8 cellular contexts compared by ENCODE assay signal in the genomic region with DNA sequence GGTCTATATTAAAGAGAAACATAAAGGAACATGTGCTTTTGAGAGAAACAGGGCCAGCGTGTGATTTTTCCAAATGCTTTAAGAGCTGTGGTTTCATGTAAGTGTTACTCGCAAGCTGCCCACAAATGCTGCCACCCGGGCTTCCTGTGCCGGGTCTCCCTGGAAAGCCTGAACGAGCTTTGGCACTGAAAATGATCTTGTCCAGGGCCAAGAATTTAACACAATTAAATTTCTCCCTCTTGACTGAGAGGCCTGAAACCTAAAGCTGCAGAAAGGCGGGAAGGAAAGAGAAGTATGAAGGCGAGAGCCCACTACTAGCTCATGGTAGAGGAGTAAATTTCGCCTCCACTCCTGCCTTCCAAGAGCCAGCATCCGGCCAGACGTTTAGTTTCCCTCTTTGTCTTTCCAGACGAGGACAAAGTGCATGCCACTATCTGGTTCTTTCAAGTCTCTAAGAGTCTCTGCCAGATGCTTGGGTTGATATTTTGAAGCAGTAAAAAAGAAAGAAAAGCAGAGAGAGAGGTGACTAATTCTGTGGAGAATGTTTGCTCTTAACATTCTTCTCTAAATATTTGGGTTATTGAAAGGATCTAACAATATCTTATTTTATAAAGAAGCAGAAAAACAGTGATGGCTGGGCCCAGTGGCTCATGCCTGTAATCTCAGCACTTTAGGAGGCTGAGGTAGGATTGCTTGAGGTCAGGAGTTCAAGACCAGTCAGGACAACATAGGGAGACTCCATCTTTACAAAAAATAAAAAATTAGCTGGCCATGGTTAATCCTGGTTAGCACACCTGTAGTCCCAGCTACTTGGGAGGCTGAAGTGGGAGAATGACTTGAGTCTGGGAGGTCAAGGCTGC.
DNase-seq lines count a peak whose midpoint lies in the region; ATAC-seq and TF ChIP-seq lines count a peak whose summit lies in the region.

No MANE protein-coding gene starts in this region.

- DNase-seq in DMS79 (lab: John Stamatoyannopoulos, UW): peak; percentile 40
- peak; percentile 92 for DNase-seq in M059J (ENCODE audit: low read depth)
- DNase-seq in ascending aorta (ENCODE audit: low spot score in 2 of 2): peak in 1 of 2 donors; percentile 72
- DNase-seq in inferior parietal cortex (ENCODE audit: extremely low spot score): peak; percentile 15
- no peak for DNase-seq in NCI-H1436 treated with DMSO at 0.1 percent for 48 hours (lab: John Stamatoyannopoulos, UW)
- DNase-seq in glutamatergic neuron: no peak

- H3K4me3 Mint-ChIP-seq in stimulated activated memory B cell treated with anti-CD40 and anti-IgM and Interleukin-4, amounts not matched to agents 10 μg/mL and 1 μg/mL and 100 μg/mL, for 72 hours: no peak overlapping the region
- no peak overlapping the region for H3K4me3 Mint-ChIP-seq in glutamatergic neuron (ENCODE audit: unreplicated experiment)

- TF ChIP-seq CTCF in ascending aorta (IDR thresholded peaks at IDR 0.05) (no peak), glutamatergic neuron (IDR thresholded peaks at IDR 0.05; ENCODE audit: partially characterized antibody, unreplicated experiment) (no peak)

- H3K36me3 Mint-ChIP-seq in stimulated activated memory B cell treated with anti-CD40 and anti-IgM and Interleukin-4, amounts not matched to agents 10 μg/mL and 1 μg/mL and 100 μg/mL, for 72 hours: no peaks in the 10 kb centered on the region
- no peaks in the 10 kb centered on the region for H3K36me3 Mint-ChIP-seq in glutamatergic neuron (ENCODE audit: unreplicated experiment)

- H3K27ac ChIP-seq in ascending aorta: peak overlapping the region; percentile 84 to 90

- H3K27me3 Mint-ChIP-seq in stimulated activated memory B cell treated with anti-CD40 and anti-IgM and Interleukin-4, amounts not matched to agents 10 μg/mL and 1 μg/mL and 100 μg/mL, for 72 hours: no peaks in the 10 kb centered on the region
- no peaks in the 10 kb centered on the region for H3K27me3 Mint-ChIP-seq in glutamatergic neuron (ENCODE audit: unreplicated experiment)

- no peaks in the 10 kb centered on the region for H3K9me3 ChIP-seq in ascending aorta

- H3K4me1 Mint-ChIP-seq in stimulated activated memory B cell treated with anti-CD40 and anti-IgM and Interleukin-4, amounts not matched to agents 10 μg/mL and 1 μg/mL and 100 μg/mL, for 72 hours: peaks cover 5% of the 10 kb centered on the region
- peaks cover 9% of the 10 kb centered on the region for H3K4me1 Mint-ChIP-seq in glutamatergic neuron (ENCODE audit: low read depth, unreplicated experiment)

- no peaks in the 10 kb centered on the region for H3K27me3 ChIP-seq in ascending aorta

- peak overlapping the region; percentile 2 to 55 for H3K4me3 ChIP-seq in ascending aorta

- H3K36me3 ChIP-seq in ascending aorta: no peaks in the 10 kb centered on the region

- intact Hi-C loops in ascending aorta (cut with DNase I): loop anchor here (2.0 to 10.0 kb wide), 2 partner anchors 46 to 1970 kb away; partner anchors contain the start of gene AHCTF1

- no peak for ATAC-seq in stimulated activated memory B cell treated with anti-CD40 and anti-IgM and Interleukin-4, amounts not matched to agents 10 μg/mL and 1 μg/mL and 100 μg/mL, for 72 hours
- no peak for ATAC-seq in GM18858 (IDR thresholded peaks at IDR 0.05; ENCODE audit: unreplicated experiment)

- H3K4me1 ChIP-seq in ascending aorta: peaks cover 6 to 37% of the 10 kb centered on the region in 2 donors

- no peaks in the 10 kb centered on the region for H3K9me3 Mint-ChIP-seq in stimulated activated memory B cell treated with anti-CD40 and anti-IgM and Interleukin-4, amounts not matched to agents 10 μg/mL and 1 μg/mL and 100 μg/mL, for 72 hours
- peaks cover 2% of the 10 kb centered on the region for H3K9me3 Mint-ChIP-seq in glutamatergic neuron (ENCODE audit: unreplicated experiment)

- peak overlapping the region; percentile 40 for H3K27ac Mint-ChIP-seq in stimulated activated memory B cell treated with anti-CD40 and anti-IgM and Interleukin-4, amounts not matched to agents 10 μg/mL and 1 μg/mL and 100 μg/mL, for 72 hours
- no peak overlapping the region for H3K27ac Mint-ChIP-seq in glutamatergic neuron (ENCODE audit: unreplicated experiment)

Comparison
In these comparisons a context has a peak if more than half of its experiments do, and no peak if none do; other contexts are left out.
1. DNase-seq: peak in DMS79 (single experiment), M059J (single experiment) and inferior parietal cortex (single experiment); none in NCI-H1436 treated with DMSO at 0.1 percent for 48 hours (single experiment) and glutamatergic neuron (single experiment).